In the genomic region with DNA sequence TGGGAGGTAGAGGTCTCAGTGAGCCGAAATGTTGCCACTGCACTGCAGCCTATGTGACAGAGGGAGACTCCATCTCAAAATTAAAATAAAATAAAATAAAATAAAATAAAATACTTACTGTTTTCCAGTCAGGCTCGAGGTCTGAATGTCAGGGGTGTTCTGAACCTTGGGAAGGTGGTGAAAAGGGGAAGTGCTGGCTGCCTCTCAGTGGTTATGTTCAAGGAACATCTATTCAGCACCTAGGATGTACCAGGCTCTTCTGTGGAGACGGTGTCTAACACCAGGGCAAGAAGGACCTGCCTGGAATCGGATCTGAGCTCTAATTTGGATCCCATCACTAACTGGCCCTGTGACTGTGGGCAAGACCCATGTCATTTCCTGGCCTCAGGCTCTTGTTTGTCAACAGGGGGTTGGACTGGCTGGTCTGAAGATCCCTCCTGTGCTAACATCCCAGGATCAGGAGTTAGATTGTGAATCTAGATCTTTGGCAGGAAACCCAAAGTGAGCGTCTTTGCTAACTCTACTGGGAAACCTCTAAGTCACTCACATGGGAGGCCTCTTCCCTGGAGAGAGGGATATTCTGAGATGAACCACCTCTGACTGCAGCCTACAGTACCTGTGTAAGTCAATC, we compare ENCODE assay signal across 25 cellular contexts.
A peak's percentile ranks its signal among the peaks of the same experiment; 100 is the strongest.
DNase-seq lines count a peak whose midpoint lies in the region; ATAC-seq and TF ChIP-seq lines count a peak whose summit lies in the region.
"Had no signal": no experiment of that assay in that cellular context is flagged by ENCODE, and none has a peak within 500 bp of the region (broad histone marks: within the 10 kb centered on the region; RNA-seq: fewer than 3 reads in every experiment).

No MANE protein-coding gene starts in this region.

- H3K27ac ChIP-seq in neuronal stem cell (replicated peaks; ENCODE audit: low read length) (no peak overlapping the region), Karpas-422 (ENCODE audit: low read length) (no peak overlapping the region)
- H3K27ac ChIP-seq: C4-2B, KMS-11, RWPE1 had no signal

- H2BK120ac ChIP-seq in neuronal stem cell (ENCODE audit: low read depth, low read length), result no peak overlapping the region

- POLR2A ChIA-PET in activated CD4-positive, alpha-beta T cell treated with anti-CD3 and anti-CD28 coated beads, Interleukin-2, amount 10 ng/mL, durations not matched to agents 7 days and 5 days (lab: Charles Lee), result no interaction called here
- POLR2A ChIA-PET in WTC11 (lab: Charles Lee), result no interaction called here

- TF ChIP-seq CTCF in NB4 (IDR thresholded peaks at IDR 0.05; ENCODE audit: low read depth, low read length), result no peak
- no peak for TF ChIP-seq CTCF in WTC11 (IDR thresholded peaks at IDR 0.05)

- H3K14ac ChIP-seq in neuronal stem cell (ENCODE audit: low read length), result no peak overlapping the region

- TF ChIP-seq POLR2A in NB4 (IDR thresholded peaks at IDR 0.05; ENCODE audit: extremely low read depth, insufficient read length), result no peak

- no peak for DNase-seq in activated CD4-positive, alpha-beta T cell treated with anti-CD3 and anti-CD28 coated beads, Interleukin-2, amount 10 ng/mL, durations not matched to agents 7 days and 5 days
- DNase-seq in activated CD4-positive, alpha-beta T cell treated with anti-CD3 and anti-CD28 coated beads for 1 hour, result no peak
- DNase-seq in NB4 (ENCODE audit: low read depth) (peak; percentile 20), WTC11 (ENCODE audit: low spot score) (no peak), neuronal stem cell (ENCODE audit: low spot score) (no peak), Karpas-422 (no peak), NCI-H748 (lab: John Stamatoyannopoulos, UW; ENCODE audit: unreplicated experiment) (no peak)
- DNase-seq: Calu3; CD8-positive, alpha-beta memory T cell; DMS153; GDM1; H9; HFFc6; NCI-H1105 treated with DMSO at 0.1 percent for 48 hours; NCI-H2029 treated with DMSO at 0.1 percent for 48 hours; NCI-H226; NCI-H510A treated with DMSO at 0.1 percent for 48 hours; NCI-H774; OCI-M1; SIG-M5; SK-N-SH had no signal

- ATAC-seq in WTC11 (no peak), GM21367 (IDR thresholded peaks at IDR 0.05; ENCODE audit: unreplicated experiment) (no peak)

- H3K4me2 ChIP-seq in neuronal stem cell (ENCODE audit: insufficient read depth, low read length, poor library complexity, severe bottlenecking) (no peak overlapping the region), Karpas-422 (ENCODE audit: low read depth, low read length, poor library complexity, severe bottlenecking) (no peak overlapping the region)
- H3K4me2 ChIP-seq: KMS-11, SK-N-SH had no signal

- H3K4me3 Mint-ChIP-seq in activated CD4-positive, alpha-beta T cell treated with anti-CD3 and anti-CD28 coated beads, Interleukin-2, amount 10 ng/mL, durations not matched to agents 7 days and 5 days, result no peak overlapping the region
- H3K4me3 Mint-ChIP-seq in WTC11, result no peak overlapping the region
- H3K4me3 Mint-ChIP-seq: CD8-positive, alpha-beta memory T cell; H9; HFFc6 had no signal

- H3K9ac ChIP-seq in neuronal stem cell (ENCODE audit: low read depth, low read length, poor library complexity), result no peak overlapping the region
- no peak overlapping the region for H3K9ac ChIP-seq in Karpas-422 (ENCODE audit: low read length)
- H3K9ac ChIP-seq: KMS-11, SK-N-SH had no signal

- no peak overlapping the region for H3K23ac ChIP-seq in neuronal stem cell (ENCODE audit: low read depth, low read length, poor library complexity)

- peaks cover 12% of the 10 kb centered on the region for H3K4me1 Mint-ChIP-seq in activated CD4-positive, alpha-beta T cell treated with anti-CD3 and anti-CD28 coated beads, Interleukin-2, amount 10 ng/mL, durations not matched to agents 7 days and 5 days
- peaks cover 27% of the 10 kb centered on the region for H3K4me1 Mint-ChIP-seq in WTC11

- H3K9me3 ChIP-seq in neuronal stem cell (replicated peaks in 1 of 2; ENCODE audit: control insufficient read depth in 2 of 2, insufficient read depth in 1 of 2, low read depth in 1 of 2, low read length in 2 of 2) (peaks cover 0 to 2% of the 10 kb centered on the region in 2 donors), Karpas-422 (ENCODE audit: low read length) (no peaks in the 10 kb centered on the region)
- H3K9me3 ChIP-seq: SK-N-SH had no signal

- H3K4me1 ChIP-seq in neuronal stem cell (ENCODE audit: control insufficient read depth in 2 of 2, insufficient read depth in 1 of 2, low read depth in 1 of 2, low read length in 2 of 2), result no peaks in the 10 kb centered on the region
- no peaks in the 10 kb centered on the region for H3K4me1 ChIP-seq in Karpas-422 (ENCODE audit: low read length)

- H3K27me3 Mint-ChIP-seq in activated CD4-positive, alpha-beta T cell treated with anti-CD3 and anti-CD28 coated beads, Interleukin-2, amount 10 ng/mL, durations not matched to agents 7 days and 5 days, result peaks cover 5% of the 10 kb centered on the region
- H3K27me3 Mint-ChIP-seq in WTC11 (ENCODE audit: low read depth), result peaks cover 100% of the 10 kb centered on the region
- H3K27me3 Mint-ChIP-seq: CD8-positive, alpha-beta memory T cell had no signal

- no peak overlapping the region for H2BK12ac ChIP-seq in neuronal stem cell (ENCODE audit: low read length)

- peak overlapping the region; percentile 50 for H3K27ac Mint-ChIP-seq in activated CD4-positive, alpha-beta T cell treated with anti-CD3 and anti-CD28 coated beads, Interleukin-2, amount 10 ng/mL, durations not matched to agents 7 days and 5 days
- no peak overlapping the region for H3K27ac Mint-ChIP-seq in WTC11
- H3K27ac Mint-ChIP-seq: CD8-positive, alpha-beta memory T cell; H9; HFFc6 had no signal

- H3K27me3 ChIP-seq in neuronal stem cell (ENCODE audit: control insufficient read depth in 3 of 3, insufficient read depth in 3 of 3, low read depth in 1 of 3, low read length in 3 of 3) (peaks cover 0 to 8% (median 0%) of the 10 kb centered on the region in 3 experiments), Karpas-422 (ENCODE audit: low read length) (0 out of 2 replicates have a peak, but pooled peaks cover 5% of the 10 kb centered on the region)

- no peaks in the 10 kb centered on the region for H3K36me3 ChIP-seq in neuronal stem cell (replicated peaks in 1 of 2; ENCODE audit: control insufficient read depth in 2 of 2, insufficient read depth in 2 of 2, low read length in 2 of 2)
- no peaks in the 10 kb centered on the region for H3K36me3 ChIP-seq in Karpas-422 (ENCODE audit: insufficient read depth, low read length)

- H3K18ac ChIP-seq in neuronal stem cell (ENCODE audit: low read length), result no peak overlapping the region

- H3K36me3 Mint-ChIP-seq in activated CD4-positive, alpha-beta T cell treated with anti-CD3 and anti-CD28 coated beads, Interleukin-2, amount 10 ng/mL, durations not matched to agents 7 days and 5 days (ENCODE audit: low read depth), result peaks cover 2% of the 10 kb centered on the region
- H3K36me3 Mint-ChIP-seq in WTC11, result peaks cover 4% of the 10 kb centered on the region; the same call in 1 of the 2 replicates

- H4K8ac ChIP-seq in neuronal stem cell (ENCODE audit: low read depth, low read length), result peak overlapping the region; percentile 19

- H2AFZ ChIP-seq in neuronal stem cell (ENCODE audit: low read length) (no peak overlapping the region), Karpas-422 (ENCODE audit: low read length) (no peak overlapping the region)

- no peak overlapping the region for H3K4ac ChIP-seq in neuronal stem cell (ENCODE audit: low read length)

- no peaks in the 10 kb centered on the region for H3K79me2 ChIP-seq in Karpas-422 (ENCODE audit: low read length)

- no CpG with 5 or more reads among the region's 5 CpGs for WGBS in neuronal stem cell (ENCODE audit: extremely low coverage in 2 of 2, insufficient read length in 2 of 2, insufficient replicate concordance in 1 of 2), 2 donors

- no peak overlapping the region for H2BK15ac ChIP-seq in neuronal stem cell (ENCODE audit: low read length)

- H3K9me3 Mint-ChIP-seq in activated CD4-positive, alpha-beta T cell treated with anti-CD3 and anti-CD28 coated beads, Interleukin-2, amount 10 ng/mL, durations not matched to agents 7 days and 5 days, result peaks cover 11% of the 10 kb centered on the region
- peaks cover 5% of the 10 kb centered on the region for H3K9me3 Mint-ChIP-seq in WTC11
- H3K9me3 Mint-ChIP-seq: H9, HFFc6 had no signal

- H3K4me3 ChIP-seq in NB4 (ENCODE audit: low read depth, low read length) (no peak overlapping the region), neuronal stem cell (ENCODE audit: low read length in 2 of 2) (no peak overlapping the region), Karpas-422 (ENCODE audit: low read length) (no peak overlapping the region)

- H3K9me2 ChIP-seq in Karpas-422 (replicated peaks; ENCODE audit: insufficient read depth, low read length), result no peaks in the 10 kb centered on the region
- H3K9me2 ChIP-seq: SK-N-SH had no signal

- H3K79me1 ChIP-seq in neuronal stem cell (ENCODE audit: low read depth, low read length), result no peaks in the 10 kb centered on the region

- H4K91ac ChIP-seq in neuronal stem cell (ENCODE audit: low read depth, low read length, poor library complexity), result no peak overlapping the region

- CTCF ChIA-PET in activated CD4-positive, alpha-beta T cell treated with anti-CD3 and anti-CD28 coated beads, Interleukin-2, amount 10 ng/mL, durations not matched to agents 7 days and 5 days (lab: Charles Lee), result interaction anchor here (0.6 to 0.8 kb wide), 3 partner anchors 12 to 554 kb away, joined by 3 read pairs; no protein-coding TSS in a partner anchor
- CTCF ChIA-PET in WTC11 (lab: Charles Lee), result interaction anchor here (2.1 to 2.4 kb wide), 2 partner anchors 56 kb away, joined by 6 to 17 read pairs; no protein-coding TSS in a partner anchor

- no peaks in the 10 kb centered on the region for H4K20me1 ChIP-seq in Karpas-422 (ENCODE audit: insufficient read depth, low read depth, low read length)

- H2AK5ac ChIP-seq in neuronal stem cell (ENCODE audit: low read depth, low read length), result no peak overlapping the region

- H2BK5ac ChIP-seq in neuronal stem cell (ENCODE audit: low read length), result no peak overlapping the region
